Comparison of ENCODE assay signal across 26 cellular contexts in genomic region chr4:11589676-11590075, GRCh38.
DNase-seq lines count a peak whose midpoint lies in the region; TF ChIP-seq lines count a peak whose summit lies in the region.
"Had no signal": no experiment of that assay in that cellular context is flagged by ENCODE, and none has a peak within 500 bp of the region (broad histone marks: within the 10 kb centered on the region; RNA-seq: fewer than 3 reads in every experiment).

No MANE protein-coding gene starts in this region.

- in situ Hi-C loops in Caki2 (cut with HindIII; ENCODE audit: low pct_unique_long_range_greater_than_20kb, low sequenced_read_pairs), result no loop called here

- peak; percentile 39 for DNase-seq in Caki2 (ENCODE audit: low read depth)
- peak; percentile 57 for DNase-seq in M059J (ENCODE audit: low read depth)
- DNase-seq in choroid plexus epithelial cell (ENCODE audit: low read depth), result peak; percentile 68
- DNase-seq in kidney glomerular epithelial cell (lab: John Stamatoyannopoulos, UW), result peak; percentile 72
- no peak for DNase-seq in NCI-H526 treated with DMSO at 0.1 percent for 48 hours (lab: John Stamatoyannopoulos, UW)
- DNase-seq in NCI-H345 (lab: John Stamatoyannopoulos, UW), result no peak
- no peak for DNase-seq in effector memory CD4-positive, alpha-beta T cell
- DNase-seq in NCI-H510A treated with DMSO at 0.1 percent for 48 hours (lab: John Stamatoyannopoulos, UW), result no peak
- DNase-seq: ACHN; activated CD4-positive, alpha-beta T cell treated with anti-CD3 and anti-CD28 coated beads, Interleukin-2, amount 50 U/mL, for 1 hour; activated naive CD4-positive, alpha-beta T cell treated with anti-CD3 and anti-CD28 coated beads, Interleukin-2, amount 10 ng/mL, durations not matched to agents 7 days and 5 days; amniotic stem cell; HFFc6; KG1; NCI-H1694 treated with DMSO at 0.1 percent for 48 hours; NCI-H2171; NCI-H69; RPMI8226; T-helper 2 cell; upper lobe of right lung; WERI-Rb-1 had no signal

- no peaks in the 10 kb centered on the region for H3K36me3 ChIP-seq in effector memory CD4-positive, alpha-beta T cell (ENCODE audit: control insufficient read depth, insufficient read depth, low read length)
- H3K36me3 ChIP-seq: BLaER1, gastroesophageal sphincter, prostate gland, upper lobe of right lung, WERI-Rb-1 had no signal

- no peaks in the 10 kb centered on the region for H3K9me3 ChIP-seq in effector memory CD4-positive, alpha-beta T cell (ENCODE audit: control insufficient read depth, low read length)
- H3K9me3 ChIP-seq: BLaER1, gastroesophageal sphincter, prostate gland, upper lobe of right lung had no signal

- no peak overlapping the region for H3K4me3 ChIP-seq in choroid plexus epithelial cell (ENCODE audit: low read depth, low read length)
- no peak overlapping the region for H3K4me3 ChIP-seq in effector memory CD4-positive, alpha-beta T cell (ENCODE audit: insufficient read depth, low read depth, low read length, poor library complexity, severe bottlenecking)
- H3K4me3 ChIP-seq: BLaER1, gastroesophageal sphincter, GM12878, prostate gland, SK-N-MC, upper lobe of right lung had no signal

- no peak overlapping the region for H3K27ac ChIP-seq in effector memory CD4-positive, alpha-beta T cell (ENCODE audit: insufficient read depth, low read length, poor library complexity, severe bottlenecking)
- H3K27ac ChIP-seq: BLaER1, gastroesophageal sphincter, prostate gland, SK-N-MC, upper lobe of right lung, WERI-Rb-1 had no signal

- no peak for TF ChIP-seq CTCF in choroid plexus epithelial cell (conservative IDR thresholded peaks at IDR 0.05; ENCODE audit: low read depth, low read length)

- H3K4me1 ChIP-seq in effector memory CD4-positive, alpha-beta T cell (ENCODE audit: control insufficient read depth, insufficient read depth, low read length, poor library complexity, severe bottlenecking), result no peaks in the 10 kb centered on the region
- H3K4me1 ChIP-seq: gastroesophageal sphincter, prostate gland, upper lobe of right lung had no signal

- H3K27me3 ChIP-seq in effector memory CD4-positive, alpha-beta T cell (replicated peaks; ENCODE audit: control insufficient read depth, insufficient read depth, low read length, poor library complexity, severe bottlenecking), result no peaks in the 10 kb centered on the region
- H3K27me3 ChIP-seq: BLaER1, gastroesophageal sphincter, upper lobe of right lung had no signal

Comparison
In these comparisons a context has a peak if more than half of its experiments do, and no peak if none do; other contexts are left out.
1. DNase-seq: peak in Caki2 (single experiment), M059J (single experiment), choroid plexus epithelial cell (single experiment) and kidney glomerular epithelial cell (single experiment); none in NCI-H526 treated with DMSO at 0.1 percent for 48 hours (single experiment), NCI-H345 (single experiment), effector memory CD4-positive, alpha-beta T cell (0 of 3) and NCI-H510A treated with DMSO at 0.1 percent for 48 hours (single experiment).